In genomic region chr7:100568936-100569844, GRCh38 we compare ENCODE assay signal across 1 cellular context.
TF ChIP-seq lines count a peak whose summit lies in the region.

No MANE protein-coding gene starts in this region.

TF ChIP-seq in HepG2, 621 proteins besides CTCF, POLR2A, EP300 and RAD21 (continued from another document and continues in another):
- TF ChIP-seq MNT (IDR thresholded peaks at IDR 0.05) (no peak), ZNF263 (CRISPR knock-in tag; IDR thresholded peaks at IDR 0.05) (peak; percentile 53; the same call in 1 of the 2 replicates), LRRFIP1 (CRISPR knock-in tag; conservative IDR thresholded peaks at IDR 0.05) (no peak), MTA1 (CRISPR knock-in tag; IDR thresholded peaks at IDR 0.05; ENCODE audit: borderline replicate concordance) (no peak; the same call in 1 of the 2 replicates), PHB2 (IDR thresholded peaks at IDR 0.05; ENCODE audit: partially characterized antibody) (no peak), E2F1 (CRISPR knock-in tag; IDR thresholded peaks at IDR 0.05) (no peak; the same call in 1 of the 2 replicates), ZNF780A (CRISPR knock-in tag; IDR thresholded peaks at IDR 0.05) (peak; percentile 30; the same call in 1 of the 2 replicates), GZF1 (CRISPR knock-in tag; IDR thresholded peaks at IDR 0.05) (no peak), ZNF253 (CRISPR knock-in tag; IDR thresholded peaks at IDR 0.05; ENCODE audit: borderline replicate concordance) (peak; percentile 48; the same call in 1 of the 2 replicates), EEA1 (CRISPR knock-in tag; IDR thresholded peaks at IDR 0.05; ENCODE audit: borderline replicate concordance) (no peak), ZNF703 (CRISPR knock-in tag; IDR thresholded peaks at IDR 0.05; ENCODE audit: borderline replicate concordance) (0 out of 2 replicates have a peak, but pooled peaks have one; percentile 3), YEATS2 (CRISPR knock-in tag; IDR thresholded peaks at IDR 0.05; ENCODE audit: borderline replicate concordance) (no peak), REPIN1 (CRISPR knock-in tag; IDR thresholded peaks at IDR 0.05; ENCODE audit: borderline replicate concordance, low read depth) (peak; percentile 56; the same call in 1 of the 2 replicates), TCF7 (IDR thresholded peaks at IDR 0.05; ENCODE audit: low read depth) (no peak), MAZ (IDR thresholded peaks at IDR 0.05; ENCODE audit: borderline replicate concordance, low read depth, low read length) (no peak; the same call in 1 of the 2 replicates), MAZ (CRISPR knock-in tag; IDR thresholded peaks at IDR 0.05; ENCODE audit: low read depth) (peak; percentile 85; the same call in 1 of the 2 replicates), ZNF879 (CRISPR knock-in tag; IDR thresholded peaks at IDR 0.05) (peak; percentile 31; the same call in 1 of the 2 replicates), ZNF710 (CRISPR knock-in tag; IDR thresholded peaks at IDR 0.05; ENCODE audit: borderline replicate concordance) (no peak), ZSCAN9 (CRISPR knock-in tag; IDR thresholded peaks at IDR 0.05; ENCODE audit: borderline replicate concordance) (no peak), KLF13 (CRISPR knock-in tag; IDR thresholded peaks at IDR 0.05) (no peak), ZFX (CRISPR knock-in tag; IDR thresholded peaks at IDR 0.05; ENCODE audit: low read depth) (no peak), REL (CRISPR knock-in tag; conservative IDR thresholded peaks at IDR 0.05) (peak; percentile 92; the same call in 1 of the 2 replicates), NCOR1 (IDR thresholded peaks at IDR 0.05; ENCODE audit: borderline replicate concordance, low read length) (no peak), HOXA7 (CRISPR knock-in tag; IDR thresholded peaks at IDR 0.05) (no peak), MEIS2 (CRISPR knock-in tag; IDR thresholded peaks at IDR 0.05) (no peak; the same call in 1 of the 2 replicates), FOXK1 (CRISPR knock-in tag; IDR thresholded peaks at IDR 0.05; ENCODE audit: borderline replicate concordance, low read depth) (no peak), PAWR (CRISPR knock-in tag; IDR thresholded peaks at IDR 0.05; ENCODE audit: borderline replicate concordance) (no peak; the same call in 1 of the 2 replicates), ZSCAN21 (CRISPR knock-in tag; IDR thresholded peaks at IDR 0.05; ENCODE audit: borderline replicate concordance) (no peak), CC2D1A (CRISPR knock-in tag; IDR thresholded peaks at IDR 0.05) (no peak), FOXK2 (IDR thresholded peaks at IDR 0.05) (no peak), ZBTB26 (CRISPR knock-in tag; IDR thresholded peaks at IDR 0.05; ENCODE audit: borderline replicate concordance) (0 out of 2 replicates have a peak, but pooled peaks have one; percentile 31), ZMYM4 (CRISPR knock-in tag; IDR thresholded peaks at IDR 0.05) (no peak), ZNF124 (CRISPR knock-in tag; IDR thresholded peaks at IDR 0.05) (no peak), ZNF615 (CRISPR knock-in tag; IDR thresholded peaks at IDR 0.05; ENCODE audit: borderline replicate concordance) (no peak), ZNF317 (CRISPR knock-in tag; IDR thresholded peaks at IDR 0.05) (no peak; the same call in 1 of the 2 replicates), SMARCC2 (IDR thresholded peaks at IDR 0.05) (no peak), ETV5 (CRISPR knock-in tag; IDR thresholded peaks at IDR 0.05; ENCODE audit: borderline replicate concordance) (peak; percentile 61; the same call in 1 of the 2 replicates), THAP7 (CRISPR knock-in tag; IDR thresholded peaks at IDR 0.05) (peak; percentile 21), ETS1 (CRISPR knock-in tag; IDR thresholded peaks at IDR 0.05) (0 out of 2 replicates have a peak, but pooled peaks have one; percentile 9), RFX3 (CRISPR knock-in tag; IDR thresholded peaks at IDR 0.05) (peak; percentile 83), ARNT2 (CRISPR knock-in tag; IDR thresholded peaks at IDR 0.05; ENCODE audit: low read depth) (peak; percentile 56; the same call in 1 of the 2 replicates), RBM39 (IDR thresholded peaks at IDR 0.05; ENCODE audit: low read depth, low read length, poor library complexity, severe bottlenecking) (no peak), ZNF281 (CRISPR knock-in tag; IDR thresholded peaks at IDR 0.05; ENCODE audit: borderline replicate concordance) (no peak; the same call in 1 of the 2 replicates), GTF2F1 (IDR thresholded peaks at IDR 0.05; ENCODE audit: low read length) (no peak; the same call in 1 of the 2 replicates), MTF2 (CRISPR knock-in tag; IDR thresholded peaks at IDR 0.05; ENCODE audit: borderline replicate concordance) (no peak), NFE2L2 (IDR thresholded peaks at IDR 0.05; ENCODE audit: low read length) (no peak), ZNF430 (CRISPR knock-in tag; IDR thresholded peaks at IDR 0.05) (no peak; the same call in none of the 2 replicates), ZNF230 (CRISPR knock-in tag; IDR thresholded peaks at IDR 0.05) (peak; percentile 67; the same call in 1 of the 2 replicates), SNAPC5 (CRISPR knock-in tag; IDR thresholded peaks at IDR 0.05; ENCODE audit: borderline replicate concordance) (peak; percentile 40; the same call in 1 of the 2 replicates), DMAP1 (CRISPR knock-in tag; IDR thresholded peaks at IDR 0.05) (no peak; the same call in 1 of the 2 replicates), EHMT2 (IDR thresholded peaks at IDR 0.05; ENCODE audit: borderline replicate concordance, low read depth, low read length) (no peak), ZNF367 (CRISPR knock-in tag; IDR thresholded peaks at IDR 0.05; ENCODE audit: borderline replicate concordance) (no peak), GMEB1 (CRISPR knock-in tag; IDR thresholded peaks at IDR 0.05; ENCODE audit: borderline replicate concordance) (peak; percentile 69)
